15 cellular contexts compared by ENCODE assay signal in genomic region chr13:45219123-45219891, GRCh38. TPM values are rescaled to one million over a fixed set of nuclear protein-coding genes. Genes with fewer than 3 reads are reported as not detected.
DNase-seq lines count a peak whose midpoint lies in the region; ATAC-seq and TF ChIP-seq lines count a peak whose summit lies in the region.
"Had no signal": no experiment of that assay in that cellular context is flagged by ENCODE, and none has a peak within 500 bp of the region (broad histone marks: within the 10 kb centered on the region; RNA-seq: fewer than 3 reads in every experiment).

No MANE protein-coding gene starts in this region.

- no peaks in the 10 kb centered on the region for H3K27me3 Mint-ChIP-seq in HFFc6 (ENCODE audit: insufficient read depth)
- no peaks in the 10 kb centered on the region for H3K27me3 Mint-ChIP-seq in activated T-helper 17 cell treated with anti-CD3 and anti-CD28 coated beads, Interleukin-2, amount 50 U/mL, for 72 hours

- no peak overlapping the region for H3K9ac ChIP-seq in smooth muscle cell (ENCODE audit: low read depth)

- H3K27me3 ChIP-seq in foreskin keratinocyte: no peaks in the 10 kb centered on the region
- no peaks in the 10 kb centered on the region for H3K27me3 ChIP-seq in gastrocnemius medialis
- no peaks in the 10 kb centered on the region for H3K27me3 ChIP-seq in smooth muscle cell (ENCODE audit: low read depth)
- H3K27me3 ChIP-seq: tibial artery had no signal

- no peak for TF ChIP-seq POLR2A in gastrocnemius medialis (IDR thresholded peaks at IDR 0.05)

- no peak overlapping the region for H2AFZ ChIP-seq in smooth muscle cell (ENCODE audit: low read depth)

- H3K4me1 Mint-ChIP-seq in HFFc6 (ENCODE audit: low read depth): peaks cover 79% of the 10 kb centered on the region
- H3K4me1 Mint-ChIP-seq in activated T-helper 17 cell treated with anti-CD3 and anti-CD28 coated beads, Interleukin-2, amount 50 U/mL, for 72 hours: no peaks in the 10 kb centered on the region

- no peak overlapping the region for H3K4me2 ChIP-seq in smooth muscle cell

- peak overlapping the region; percentile 48 for H3K4me3 Mint-ChIP-seq in HFFc6
- no peak overlapping the region for H3K4me3 Mint-ChIP-seq in activated T-helper 17 cell treated with anti-CD3 and anti-CD28 coated beads, Interleukin-2, amount 50 U/mL, for 72 hours

- ATAC-seq in foreskin keratinocyte (no peak), gastrocnemius medialis (peak; percentile 59 to 91), sciatic nerve (no peak)
- no peak for ATAC-seq in activated T-helper 17 cell treated with anti-CD3 and anti-CD28 coated beads, Interleukin-2, amount 50 U/mL, for 72 hours (replicated peaks)

- in situ Hi-C loops in SK-MEL-5 (cut with HindIII; ENCODE audit: low pct_unique_long_range_greater_than_20kb, low sequenced_read_pairs): no loop called here
- in situ Hi-C loops in gastrocnemius medialis (cut with MboI; ENCODE audit: low sequenced_read_pairs in 4 of 4): no loop called here

- H3K36me3 Mint-ChIP-seq in HFFc6 (ENCODE audit: low read depth): peaks cover 32% of the 10 kb centered on the region
- H3K36me3 Mint-ChIP-seq in activated T-helper 17 cell treated with anti-CD3 and anti-CD28 coated beads, Interleukin-2, amount 50 U/mL, for 72 hours (ENCODE audit: low read depth): no peaks in the 10 kb centered on the region

- peak overlapping the region; percentile 93 for H3K27ac ChIP-seq in foreskin keratinocyte
- peak overlapping the region; percentile 22 to 77 (median 72) for H3K27ac ChIP-seq in gastrocnemius medialis
- no peak overlapping the region for H3K27ac ChIP-seq in smooth muscle cell (ENCODE audit: low read depth)
- H3K27ac ChIP-seq: tibial artery had no signal

- no peaks in the 10 kb centered on the region for H3K9me3 ChIP-seq in gastrocnemius medialis
- no peaks in the 10 kb centered on the region for H3K9me3 ChIP-seq in smooth muscle cell (replicated peaks; ENCODE audit: low read depth)
- H3K9me3 ChIP-seq: tibial artery had no signal

- no peaks in the 10 kb centered on the region for H3K36me3 ChIP-seq in gastrocnemius medialis
- no peaks in the 10 kb centered on the region for H3K36me3 ChIP-seq in smooth muscle cell (ENCODE audit: low read depth)
- H3K36me3 ChIP-seq: tibial artery had no signal

- 87% methylated on average over 5 of the region's 5 CpGs for WGBS in smooth muscle cell (ENCODE audit: low lambda C conversion rate)

- no peaks in the 10 kb centered on the region for H3F3A ChIP-seq in smooth muscle cell (ENCODE audit: low read depth)

- H3K4me3 ChIP-seq in gastrocnemius medialis: peak overlapping the region; percentile 13 to 26 (median 15)
- H3K4me3 ChIP-seq in smooth muscle cell: no peak overlapping the region
- H3K4me3 ChIP-seq: tibial artery had no signal

- no peak for TF ChIP-seq CTCF in HFFc6 (IDR thresholded peaks at IDR 0.05)
- TF ChIP-seq CTCF in foreskin keratinocyte (conservative IDR thresholded peaks at IDR 0.05): no peak
- no peak for TF ChIP-seq CTCF in gastrocnemius medialis (IDR thresholded peaks at IDR 0.05 in 4 of 5, conservative IDR thresholded peaks at IDR 0.05 in 1 of 5)
- no peak for TF ChIP-seq CTCF in smooth muscle cell (IDR thresholded peaks at IDR 0.05; ENCODE audit: borderline replicate concordance, insufficient read depth, poor library complexity, severe bottlenecking)

- H3K79me2 ChIP-seq in smooth muscle cell (ENCODE audit: low read depth): no peaks in the 10 kb centered on the region

- no peak for DNase-seq in HFFc6
- peak; percentile 65 for DNase-seq in SK-MEL-5 (ENCODE audit: low read depth, low spot score)
- DNase-seq in foreskin keratinocyte: peak in 1 of 2 donors; percentile 41
- no peak for DNase-seq in gastrocnemius medialis
- no peak for DNase-seq in smooth muscle cell (lab: John Stamatoyannopoulos, UW; ENCODE audit: unreplicated experiment)
- no peak for DNase-seq in putamen (ENCODE audit: low spot score)
- DNase-seq in sciatic nerve (ENCODE audit: low spot score): no peak
- DNase-seq: activated CD8-positive, alpha-beta memory T cell treated with anti-CD3 and anti-CD28 coated beads for 24 hours; activated naive CD4-positive, alpha-beta T cell treated with Interleukin-2 at 50 U/mL for 16 hours; COR-L47; islet precursor cell; NCI-H345; RPMI8226; tibial artery had no signal

- intact Hi-C loops in gastrocnemius medialis (cut with DNase I; ENCODE audit: low total_unique reads): no loop called here
- intact Hi-C loops in sciatic nerve (cut with DNase I): no loop called here

- no peaks in the 10 kb centered on the region for H3K9me3 Mint-ChIP-seq in HFFc6
- H3K9me3 Mint-ChIP-seq in activated T-helper 17 cell treated with anti-CD3 and anti-CD28 coated beads, Interleukin-2, amount 50 U/mL, for 72 hours: no peaks in the 10 kb centered on the region

- no peaks in the 10 kb centered on the region for H4K20me1 ChIP-seq in smooth muscle cell (ENCODE audit: low read depth)

- H3K4me1 ChIP-seq in foreskin keratinocyte (peaks cover 45% of the 10 kb centered on the region), gastrocnemius medialis (peaks cover 19 to 30% of the 10 kb centered on the region in 2 donors), smooth muscle cell (ENCODE audit: low read depth) (peaks cover 15% of the 10 kb centered on the region)
- H3K4me1 ChIP-seq: tibial artery had no signal

- peak overlapping the region; percentile 70 for H3K27ac Mint-ChIP-seq in HFFc6
- H3K27ac Mint-ChIP-seq in activated T-helper 17 cell treated with anti-CD3 and anti-CD28 coated beads, Interleukin-2, amount 50 U/mL, for 72 hours: no peak overlapping the region

RNA-seq across cellular contexts. Expression of gene KCTD4, which starts 18.5 kb away (rescaled TPM):
- total RNA-seq in HFFc6 (2021; fragmentation: NEBNext Ultra II Directional; extraction: Animal tissue kit (Norgen Biotek cat#: 25700)): 1 to 10 TPM in 4 of 6 experiments, under 1 TPM in 2; 0.73 to 4.5 (median 1.1) TPM
- total RNA-seq in SK-MEL-5 (2014; rRNA removed; shearing (Covaris generic)): 0.08 and 0.34 TPM in 2 replicates
- polyA plus RNA-seq in SK-MEL-5 (2015; cell fraction: cytosol; rRNA removed): 0.10 and 0.56 TPM in 2 replicates
- 0.70 and 2.7 TPM in 2 replicates for polyA plus RNA-seq in SK-MEL-5 (2015; cell fraction: nucleus; rRNA removed)
- total RNA-seq in foreskin keratinocyte (0.14 and 0.21 TPM in 2 replicates), gastrocnemius medialis (not detected), smooth muscle cell (not detected in 2 replicates), sciatic nerve (26.3 TPM)
- polyA plus RNA-seq in foreskin keratinocyte (0.12 and 0.17 TPM in 2 replicates), smooth muscle cell (0.46 TPM in 1 of 2 replicates, not detected in the other)
- total RNA-seq in activated T-helper 17 cell treated with anti-CD3 and anti-CD28 coated beads, Interleukin-2, amount 50 U/mL, for 72 hours: not detected

Comparison
In these comparisons a context has a peak if more than half of its experiments do, and no peak if none do; other contexts are left out.
1. ATAC-seq: peak in gastrocnemius medialis (2 of 2); none in foreskin keratinocyte (single experiment), activated T-helper 17 cell treated with anti-CD3 and anti-CD28 coated beads, Interleukin-2, amount 50 U/mL, for 72 hours (single experiment) and sciatic nerve (single experiment).